1 cellular context compared by ENCODE assay signal in the genomic region with DNA sequence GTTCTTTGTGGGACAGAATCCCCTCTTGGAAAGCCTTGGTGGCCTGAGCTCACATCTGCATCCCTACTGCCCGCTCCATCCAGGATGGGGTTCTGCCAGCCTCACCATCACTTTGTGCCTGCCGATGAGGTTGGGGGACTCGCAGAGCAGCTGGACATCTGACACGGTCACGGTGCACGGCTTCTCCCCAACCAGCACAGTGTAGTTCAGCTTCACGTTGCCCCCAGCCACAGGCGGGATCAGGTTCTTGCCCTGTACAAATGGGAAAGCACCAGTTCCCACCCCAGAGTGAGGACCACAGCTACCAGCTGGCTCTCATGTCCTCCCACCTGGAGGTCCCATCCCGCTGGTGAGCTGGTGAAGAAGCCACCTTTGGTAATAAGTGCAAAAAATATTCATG.
TF ChIP-seq lines count a peak whose summit lies in the region.

No MANE protein-coding gene starts in this region.

TF ChIP-seq in H1, 55 proteins besides CTCF, POLR2A, EP300 and RAD21:
- no peak for TF ChIP-seq TAF7 (optimal IDR thresholded peaks at IDR 0.05; ENCODE audit: borderline replicate concordance, low read depth, low read length)
- no peak for TF ChIP-seq SP4 (IDR thresholded peaks at IDR 0.05; ENCODE audit: low read length)
- TF ChIP-seq SIX5 (IDR thresholded peaks at IDR 0.05; ENCODE audit: low read depth, low read length): no peak
- TF ChIP-seq KDM4A (IDR thresholded peaks at IDR 0.05; ENCODE audit: low read depth, low read length, severe bottlenecking): no peak
- TF ChIP-seq TBP (IDR thresholded peaks at IDR 0.05; ENCODE audit: low read depth, low read length): no peak
- no peak for TF ChIP-seq GABPA (IDR thresholded peaks at IDR 0.05; ENCODE audit: borderline replicate concordance, insufficient read depth, low read length)
- no peak for TF ChIP-seq RXRA (IDR thresholded peaks at IDR 0.05; ENCODE audit: insufficient read depth, low read depth, low read length)
- TF ChIP-seq SIRT6 (IDR thresholded peaks at IDR 0.05; ENCODE audit: low read length): no peak
- TF ChIP-seq RBBP5 (IDR thresholded peaks at IDR 0.05; ENCODE audit: borderline replicate concordance, low read depth, low read length): no peak
- no peak for TF ChIP-seq SAP30 (IDR thresholded peaks at IDR 0.05; ENCODE audit: insufficient read depth, insufficient replicate concordance, low read length)
- no peak for TF ChIP-seq NANOG (IDR thresholded peaks at IDR 0.05; ENCODE audit: insufficient read depth, low read depth, low read length, poor library complexity, severe bottlenecking)
- no peak for TF ChIP-seq TEAD4 (IDR thresholded peaks at IDR 0.05; ENCODE audit: low read depth, low read length)
TF ChIP-seq in H1: peak in this region for 0.
